Comparison of ENCODE assay signal across 20 cellular contexts in the genomic region with DNA sequence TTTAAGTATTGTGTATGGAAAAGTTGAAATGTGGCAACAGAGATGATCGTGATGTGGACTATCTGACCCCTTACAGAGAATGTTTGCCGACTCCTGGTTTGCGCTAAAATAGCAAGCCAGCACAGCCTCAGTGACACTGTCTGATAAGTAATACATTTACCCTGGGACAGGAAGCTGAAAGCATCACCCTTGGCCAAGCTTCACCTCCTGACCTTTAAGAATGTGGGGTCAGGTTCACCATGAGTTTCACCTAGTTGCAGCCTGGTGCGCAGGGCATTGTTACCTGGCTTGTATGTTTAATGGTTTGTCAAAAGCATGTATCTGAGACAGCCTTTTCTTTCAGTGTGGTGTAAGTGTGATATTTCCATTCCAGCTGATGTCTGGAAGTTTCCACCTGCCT. TPM values are rescaled to one million over a fixed set of nuclear protein-coding genes. Genes with fewer than 3 reads are reported as not detected.
DNase-seq lines count a peak whose midpoint lies in the region; ATAC-seq and TF ChIP-seq lines count a peak whose summit lies in the region.
"Had no signal": no experiment of that assay in that cellular context is flagged by ENCODE, and none has a peak within 500 bp of the region (broad histone marks: within the 10 kb centered on the region; RNA-seq: fewer than 3 reads in every experiment).

No MANE protein-coding gene starts in this region.

- H3K4me1 Mint-ChIP-seq in activated T-cell treated with anti-CD3 and anti-CD28 coated beads, Interleukin-2, amount 50 U/mL, for 72 hours (ENCODE audit: low read depth) = peaks cover 63% of the 10 kb centered on the region
- peaks cover 46% of the 10 kb centered on the region for H3K4me1 Mint-ChIP-seq in T-helper 17 cell
- H3K4me1 Mint-ChIP-seq in activated naive CD8-positive, alpha-beta T cell (ENCODE audit: low read depth) = peaks cover 73% of the 10 kb centered on the region
- H3K4me1 Mint-ChIP-seq in stimulated activated effector memory CD8-positive, alpha-beta T cell treated with anti-CD3 and anti-CD28 coated beads, Interleukin-12 subunit alpha, Interleukin-12 subunit beta, amount 100 ng/mL, for 72 hours = peaks cover 69% of the 10 kb centered on the region

- H3K4me3 ChIP-seq in upper lobe of left lung = no peak overlapping the region
- H3K4me3 ChIP-seq in A673 (ENCODE audit: low read depth, low read length, poor library complexity, severe bottlenecking) = no peak overlapping the region
- H3K4me3 ChIP-seq: GM12878 had no signal

- POLR2A ChIA-PET in A673 (lab: Charles Lee; ENCODE audit: low non-redundant PET) = no interaction called here

- peaks cover 6 to 7% of the 10 kb centered on the region in 2 donors for H3K9me3 Mint-ChIP-seq in activated T-cell treated with anti-CD3 and anti-CD28 coated beads, Interleukin-2, amount 50 U/mL, for 72 hours
- peaks cover 9% of the 10 kb centered on the region for H3K9me3 Mint-ChIP-seq in activated naive CD8-positive, alpha-beta T cell (ENCODE audit: low read depth)
- peaks cover 7% of the 10 kb centered on the region for H3K9me3 Mint-ChIP-seq in stimulated activated effector memory CD8-positive, alpha-beta T cell treated with anti-CD3 and anti-CD28 coated beads, Interleukin-12 subunit alpha, Interleukin-12 subunit beta, amount 100 ng/mL, for 72 hours

- ATAC-seq in activated T-cell treated with anti-CD3 and anti-CD28 coated beads, Interleukin-2, amount 50 U/mL, for 72 hours (replicated peaks in 1 of 2) = peak in 1 of 2 donors; percentile 25
- ATAC-seq in T-helper 17 cell (no peak), upper lobe of left lung (ENCODE audit: low FRiP score in 2 of 2) (no peak)
- peak; percentile 68 for ATAC-seq in stimulated activated effector memory CD8-positive, alpha-beta T cell treated with anti-CD3 and anti-CD28 coated beads, Interleukin-12 subunit alpha, Interleukin-12 subunit beta, amount 100 ng/mL, for 72 hours
- ATAC-seq: GM12878 had no signal

- H3K27me3 ChIP-seq in upper lobe of left lung = no peaks in the 10 kb centered on the region
- H3K27me3 ChIP-seq in A673 (replicated peaks; ENCODE audit: insufficient read depth, low read depth, low read length, poor library complexity) = no peaks in the 10 kb centered on the region

- no peaks in the 10 kb centered on the region for H3K4me1 ChIP-seq in upper lobe of left lung
- H3K4me1 ChIP-seq in A673 (ENCODE audit: insufficient read depth, low read length, poor library complexity, severe bottlenecking) = no peaks in the 10 kb centered on the region

- peak overlapping the region; percentile 12 for H3K27ac Mint-ChIP-seq in activated T-cell treated with anti-CD3 and anti-CD28 coated beads, Interleukin-2, amount 50 U/mL, for 72 hours
- peak overlapping the region; percentile 65 for H3K27ac Mint-ChIP-seq in T-helper 17 cell
- peak overlapping the region; percentile 61 for H3K27ac Mint-ChIP-seq in activated naive CD8-positive, alpha-beta T cell
- H3K27ac Mint-ChIP-seq in stimulated activated effector memory CD8-positive, alpha-beta T cell treated with anti-CD3 and anti-CD28 coated beads, Interleukin-12 subunit alpha, Interleukin-12 subunit beta, amount 100 ng/mL, for 72 hours = peak overlapping the region; percentile 30

- CTCF ChIA-PET in A673 (lab: Charles Lee) = no interaction called here

- no peak for TF ChIP-seq CTCF in upper lobe of left lung (IDR thresholded peaks at IDR 0.05)
- TF ChIP-seq CTCF in A673 (conservative IDR thresholded peaks at IDR 0.05; ENCODE audit: low read depth, low read length) = no peak

- H3K36me3 ChIP-seq in upper lobe of left lung = peaks cover 0 to 7% (median 2%) of the 10 kb centered on the region in 4 donors
- H3K36me3 ChIP-seq in A673 (ENCODE audit: insufficient read depth, low read length, poor library complexity, severe bottlenecking) = no peaks in the 10 kb centered on the region

- no peak for DNase-seq in activated T-cell treated with anti-CD3 and anti-CD28 coated beads, Interleukin-2, amount 50 U/mL, for 72 hours
- DNase-seq in activated T-cell treated with anti-CD3 and anti-CD28 coated beads, Interleukin-2, amount 50 U/mL, for 1 hour = no peak
- DNase-seq in T-helper 17 cell (no peak), SK-N-DZ (ENCODE audit: low spot score) (no peak), upper lobe of left lung (no peak), A673 (ENCODE audit: low spot score) (no peak)
- no peak for DNase-seq in stimulated activated effector memory CD8-positive, alpha-beta T cell treated with anti-CD3 and anti-CD28 coated beads, Interleukin-12 subunit alpha, Interleukin-12 subunit beta, amount 100 ng/mL, for 72 hours (ENCODE audit: low spot score in 2 of 2)
- DNase-seq: GDM1, HCEC 1CT, NCI-H1105, NCI-H1694, NCI-H2107, NCI-H2227 treated with DMSO at 0.1 percent for 48 hours, NCI-H526, OCI-M1, SHP77 treated with DMSO at 0.1 percent for 48 hours had no signal

- H3K27ac ChIP-seq in upper lobe of left lung (no peak overlapping the region), A673 (ENCODE audit: low read depth, low read length, poor library complexity, severe bottlenecking) (no peak overlapping the region)

- no peaks in the 10 kb centered on the region for H3K27me3 Mint-ChIP-seq in activated T-cell treated with anti-CD3 and anti-CD28 coated beads, Interleukin-2, amount 50 U/mL, for 72 hours (ENCODE audit: low read depth)
- H3K27me3 Mint-ChIP-seq in T-helper 17 cell = no peaks in the 10 kb centered on the region
- no peaks in the 10 kb centered on the region for H3K27me3 Mint-ChIP-seq in activated naive CD8-positive, alpha-beta T cell
- H3K27me3 Mint-ChIP-seq: B cell, IgD-negative memory B cell had no signal

- TF ChIP-seq EP300 in upper lobe of left lung (IDR thresholded peaks at IDR 0.05) = no peak

- no TSS peak for BruUV-seq in A673 (replicated peaks; lab: Mats Ljungman, UMichigan)

- H3K9me3 ChIP-seq in T-helper 17 cell (ENCODE audit: control insufficient read depth, low read length, poor library complexity, severe bottlenecking) (no peaks in the 10 kb centered on the region), upper lobe of left lung (no peaks in the 10 kb centered on the region), A673 (ENCODE audit: low read depth, low read length, poor library complexity, severe bottlenecking) (no peaks in the 10 kb centered on the region)

- peaks cover 18 to 19% of the 10 kb centered on the region in 2 donors for H3K36me3 Mint-ChIP-seq in activated T-cell treated with anti-CD3 and anti-CD28 coated beads, Interleukin-2, amount 50 U/mL, for 72 hours (ENCODE audit: insufficient read depth in 2 of 2)
- H3K36me3 Mint-ChIP-seq in T-helper 17 cell (ENCODE audit: low read depth) = peaks cover 17% of the 10 kb centered on the region
- peaks cover 29% of the 10 kb centered on the region for H3K36me3 Mint-ChIP-seq in activated naive CD8-positive, alpha-beta T cell
- peaks cover 72% of the 10 kb centered on the region for H3K36me3 Mint-ChIP-seq in stimulated activated effector memory CD8-positive, alpha-beta T cell treated with anti-CD3 and anti-CD28 coated beads, Interleukin-12 subunit alpha, Interleukin-12 subunit beta, amount 100 ng/mL, for 72 hours

- 85 to 92% methylated on average over 4 of the region's 4 CpGs for WGBS in upper lobe of left lung, 2 donors

- H3K4me3 Mint-ChIP-seq in activated T-cell treated with anti-CD3 and anti-CD28 coated beads, Interleukin-2, amount 50 U/mL, for 72 hours = no peak overlapping the region
- H3K4me3 Mint-ChIP-seq in T-helper 17 cell = no peak overlapping the region
- H3K4me3 Mint-ChIP-seq in activated naive CD8-positive, alpha-beta T cell = no peak overlapping the region
- no peak overlapping the region for H3K4me3 Mint-ChIP-seq in stimulated activated effector memory CD8-positive, alpha-beta T cell treated with anti-CD3 and anti-CD28 coated beads, Interleukin-12 subunit alpha, Interleukin-12 subunit beta, amount 100 ng/mL, for 72 hours
- H3K4me3 Mint-ChIP-seq: B cell had no signal

- intact Hi-C loops in A673 (cut with micrococcal nuclease; ENCODE audit: unreplicated experiment) = no loop called here

- no peak for TF ChIP-seq POLR2A in upper lobe of left lung (IDR thresholded peaks at IDR 0.05)

RNA-seq across cellular contexts. Expression of a gene that starts 29.2 kb away (rescaled TPM):
- total RNA-seq in activated T-cell treated with anti-CD3 and anti-CD28 coated beads, Interleukin-2, amount 50 U/mL, for 72 hours = 10 to 100 TPM; 28.8 to 38.6 TPM
- total RNA-seq in T-helper 17 cell (10 to 100 TPM; 52.3 to 59.9 TPM), upper lobe of left lung (10 to 100 TPM in 3 of 6 donors, 1 to 10 TPM in 3; 4.6 to 13.6 (median 9.5) TPM), A673 (2021) (7.1 and 8.7 TPM in 2 replicates)
- 19.4 and 19.6 TPM in 2 replicates for polyA plus RNA-seq in SK-N-DZ (2014; cell fraction: cytosol; rRNA removed)
- 57.0 and 84.9 TPM in 2 replicates for polyA plus RNA-seq in SK-N-DZ (2014; cell fraction: nucleus; rRNA removed)

Comparison
In these comparisons a context has a peak if more than half of its experiments do, and no peak if none do; other contexts are left out.
1. H3K27ac Mint-ChIP-seq: peak in every context shown above with its lines; median percentile 65 in T-helper 17 cell; 61 in activated naive CD8-positive, alpha-beta T cell; 30 in stimulated activated effector memory CD8-positive, alpha-beta T cell treated with anti-CD3 and anti-CD28 coated beads, Interleukin-12 subunit alpha, Interleukin-12 subunit beta, amount 100 ng/mL, for 72 hours; 12 in activated T-cell treated with anti-CD3 and anti-CD28 coated beads, Interleukin-2, amount 50 U/mL, for 72 hours.